14 cellular contexts compared by ENCODE assay signal in the genomic region with DNA sequence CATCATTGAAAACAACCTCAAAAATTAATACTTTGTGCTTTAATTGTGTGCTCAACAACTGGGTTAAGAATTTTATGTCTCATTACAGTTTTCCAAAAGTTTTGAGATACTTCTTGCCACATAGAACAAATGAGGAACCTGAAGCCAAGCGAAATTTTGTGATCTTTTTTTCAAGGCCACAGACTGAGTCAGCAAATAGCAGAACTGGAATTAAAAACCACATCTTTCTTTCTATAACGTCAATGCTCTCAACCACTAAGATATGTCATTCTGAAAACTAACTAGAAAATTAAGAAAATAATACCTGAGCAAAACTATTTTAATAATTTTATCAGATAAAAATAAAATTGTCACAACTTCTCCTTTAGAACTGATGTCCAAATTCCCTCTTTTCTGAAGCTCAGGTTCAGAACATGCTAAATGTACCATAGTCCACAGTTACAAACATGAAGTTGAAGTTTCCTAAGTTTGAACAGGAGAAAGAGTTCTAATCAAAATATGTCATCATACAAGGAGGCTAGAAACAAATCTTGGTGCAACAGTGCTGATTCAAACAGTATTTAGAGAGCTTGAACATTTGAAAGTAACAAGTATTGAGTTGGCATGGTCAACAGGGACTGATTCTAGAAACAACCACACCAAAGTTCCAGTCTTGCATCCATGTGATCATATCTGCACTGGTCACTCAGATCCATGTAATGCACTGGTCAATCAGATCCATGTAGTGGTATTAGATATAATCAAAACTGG. TPM values are rescaled to one million over a fixed set of nuclear protein-coding genes. Genes with fewer than 3 reads are reported as not detected.
DNase-seq lines count a peak whose midpoint lies in the region; ATAC-seq and TF ChIP-seq lines count a peak whose summit lies in the region.
"Had no signal": no experiment of that assay in that cellular context is flagged by ENCODE, and none has a peak within 500 bp of the region (broad histone marks: within the 10 kb centered on the region; RNA-seq: fewer than 3 reads in every experiment).

No MANE protein-coding gene starts in this region.

- DNase-seq in KBM-7 (peak; percentile 78), fibroblast of gingiva (ENCODE audit: low read depth) (peak; percentile 15), tibial nerve (ENCODE audit: low spot score in 2 of 2) (no peak), ascending aorta (ENCODE audit: low spot score in 2 of 2) (no peak), DMS79 treated with DMSO at 0.1 percent for 48 hours (lab: John Stamatoyannopoulos, UW) (no peak)
- DNase-seq: activated T-cell treated with anti-CD3 and anti-CD28 coated beads, Interleukin-2, amount 50 U/mL, for 72 hours; dermis blood vessel endothelial cell; NCI-H2171; T-cell; upper lobe of left lung had no signal

- ATAC-seq in GM18520 (IDR thresholded peaks at IDR 0.05; ENCODE audit: unreplicated experiment), result peak; percentile 28
- ATAC-seq in HG02588 (IDR thresholded peaks at IDR 0.05; ENCODE audit: unreplicated experiment), result peak; percentile 87
- ATAC-seq in gastroesophageal sphincter, result no peak
- ATAC-seq: natural killer cell treated with Interleukin-12 subunit alpha and Interleukin-12 subunit beta and Interleukin-15 and Interleukin-18, amount 100 ng/mL, for 72 hours; T-cell had no signal

- H3K36me3 ChIP-seq in tibial nerve, result no peaks in the 10 kb centered on the region
- peaks cover 2 to 4% of the 10 kb centered on the region in 2 donors for H3K36me3 ChIP-seq in ascending aorta
- peaks cover 0 to 11% of the 10 kb centered on the region in 2 donors for H3K36me3 ChIP-seq in gastroesophageal sphincter

- TF ChIP-seq CTCF in tibial nerve (IDR thresholded peaks at IDR 0.05), result no peak
- TF ChIP-seq CTCF in ascending aorta (IDR thresholded peaks at IDR 0.05), result no peak
- TF ChIP-seq CTCF in gastroesophageal sphincter (IDR thresholded peaks at IDR 0.05), result no peak

- H3K4me3 ChIP-seq in tibial nerve (no peak overlapping the region), ascending aorta (no peak overlapping the region), gastroesophageal sphincter (no peak overlapping the region)
- H3K4me3 ChIP-seq: upper lobe of left lung had no signal

- H3K27me3 ChIP-seq in tibial nerve, result no peaks in the 10 kb centered on the region
- no peaks in the 10 kb centered on the region for H3K27me3 ChIP-seq in ascending aorta
- H3K27me3 ChIP-seq in gastroesophageal sphincter, result no peaks in the 10 kb centered on the region
- H3K27me3 ChIP-seq: upper lobe of left lung had no signal

- TF ChIP-seq POLR2A in tibial nerve (IDR thresholded peaks at IDR 0.05) (no peak), gastroesophageal sphincter (IDR thresholded peaks at IDR 0.05) (no peak)

- WGBS in tibial nerve, 2 donors, result 65 to 83% methylated on average over 2 of the region's 2 CpGs
- 62 to 86% methylated on average over 2 of the region's 2 CpGs for WGBS in gastroesophageal sphincter (ENCODE audit: low coverage in 1 of 2), 2 donors

- H3K9me3 ChIP-seq in tibial nerve (no peaks in the 10 kb centered on the region), ascending aorta (no peaks in the 10 kb centered on the region), gastroesophageal sphincter (no peaks in the 10 kb centered on the region)
- H3K9me3 ChIP-seq: upper lobe of left lung had no signal

- H3K4me1 ChIP-seq in tibial nerve (no peaks in the 10 kb centered on the region), ascending aorta (no peaks in the 10 kb centered on the region), gastroesophageal sphincter (no peaks in the 10 kb centered on the region)

- intact Hi-C loops in ascending aorta (cut with DNase I), result no loop called here

- H3K27ac ChIP-seq in tibial nerve (no peak overlapping the region), ascending aorta (no peak overlapping the region), gastroesophageal sphincter (no peak overlapping the region)
- H3K27ac ChIP-seq: upper lobe of left lung had no signal

- in situ Hi-C loops in KBM-7 (cut with MboI; ENCODE audit: low pct_unique_long_range_greater_than_20kb, low sequenced_read_pairs), result no loop called here

- TF ChIP-seq EP300 in tibial nerve (IDR thresholded peaks at IDR 0.05) (no peak), gastroesophageal sphincter (IDR thresholded peaks at IDR 0.05) (no peak)

RNA-seq across cellular contexts. Expression of a gene that starts 27.6 kb away (rescaled TPM):
- total RNA-seq in tibial nerve (10 to 100 TPM; 56.4 to 75.1 (median 67.3) TPM), ascending aorta (41.5 TPM), gastroesophageal sphincter (10 to 100 TPM in 3 of 4 donors, 1 to 10 TPM in 1; 7.9 to 66.7 (median 31.4) TPM)

Comparison
In these comparisons a context has a peak if more than half of its experiments do, and no peak if none do; other contexts are left out.
1. DNase-seq: peak in KBM-7 (single experiment) and fibroblast of gingiva (single experiment); none in tibial nerve (0 of 2), ascending aorta (0 of 2) and DMS79 treated with DMSO at 0.1 percent for 48 hours (single experiment).